24 cellular contexts compared by ENCODE assay signal in the genomic region with DNA sequence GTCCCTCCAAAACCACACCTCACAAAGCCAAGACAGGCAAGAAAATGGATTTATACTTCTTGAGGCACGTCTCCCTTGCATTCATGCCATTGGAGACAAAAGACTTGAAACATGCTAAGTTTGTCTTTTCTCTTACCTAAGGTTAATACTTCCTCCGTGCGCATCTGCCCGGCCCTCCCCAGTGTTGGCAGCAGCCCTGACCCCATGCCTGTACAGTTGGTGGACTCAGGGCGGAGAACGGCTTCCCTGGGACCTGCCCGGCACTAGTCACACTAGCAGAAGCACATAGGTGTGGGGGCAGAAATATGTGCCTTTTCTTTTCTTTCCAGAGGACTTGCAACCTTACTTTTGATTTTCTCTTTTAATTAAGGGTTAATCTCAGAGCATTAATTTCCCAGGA.
"Had no signal": no experiment of that assay in that cellular context is flagged by ENCODE, and none has a peak within 500 bp of the region (broad histone marks: within the 10 kb centered on the region; RNA-seq: fewer than 3 reads in every experiment).

No MANE protein-coding gene starts in this region.

- H3K36me3 ChIP-seq: colonic mucosa, esophagus muscularis mucosa, esophagus squamous epithelium, gastrocnemius medialis, gastroesophageal sphincter, heart left ventricle, heart right ventricle had no signal

- H3K27me3 ChIP-seq: colonic mucosa, esophagus muscularis mucosa, esophagus squamous epithelium, gastrocnemius medialis, gastroesophageal sphincter, heart right ventricle had no signal

- H3K4me1 ChIP-seq: colonic mucosa, foreskin keratinocyte, gastrocnemius medialis, gastroesophageal sphincter had no signal

- ATAC-seq: effector memory CD8-positive, alpha-beta T cell; esophagus mucosa; foreskin keratinocyte; gastrocnemius medialis; gastroesophageal sphincter; heart left ventricle; heart right ventricle had no signal

- H3K4me3 ChIP-seq: colonic mucosa, coronary artery, dorsolateral prefrontal cortex, esophagus muscularis mucosa, esophagus squamous epithelium, gastrocnemius medialis, gastroesophageal sphincter, heart left ventricle, heart right ventricle had no signal

- H3K27me3 Mint-ChIP-seq: dendritic cell treated with granulocyte-macrophage colony-stimulating factor and Interleukin-4, amounts not matched to agents 40 ng/mL and 50 ng/mL, for 4 days had no signal

- H3K27ac Mint-ChIP-seq: dendritic cell treated with granulocyte-macrophage colony-stimulating factor and Interleukin-4, amounts not matched to agents 40 ng/mL and 50 ng/mL, for 4 days; effector memory CD8-positive, alpha-beta T cell; endodermal cell had no signal

- H3K9me3 Mint-ChIP-seq: dendritic cell treated with granulocyte-macrophage colony-stimulating factor and Interleukin-4, amounts not matched to agents 40 ng/mL and 50 ng/mL, for 4 days; effector memory CD8-positive, alpha-beta T cell; endodermal cell had no signal

- H3K9me3 ChIP-seq: colonic mucosa, esophagus muscularis mucosa, esophagus squamous epithelium, gastrocnemius medialis, gastroesophageal sphincter, heart left ventricle, heart right ventricle had no signal

- H3K4me3 Mint-ChIP-seq: dendritic cell treated with granulocyte-macrophage colony-stimulating factor and Interleukin-4, amounts not matched to agents 40 ng/mL and 50 ng/mL, for 4 days; effector memory CD8-positive, alpha-beta T cell; endodermal cell had no signal

- DNase-seq: colonic mucosa; cortex of kidney; dermis blood vessel endothelial cell; dorsolateral prefrontal cortex; effector CD4-positive, alpha-beta T cell; effector CD8-positive, alpha-beta T cell; effector memory CD4-positive, alpha-beta T cell; effector memory CD8-positive, alpha-beta T cell; endodermal cell; esophagus squamous epithelium; foreskin fibroblast; foreskin keratinocyte; foreskin melanocyte; gastrocnemius medialis; glutamatergic neuron; head of caudate nucleus; heart left ventricle; heart right ventricle had no signal

- H3K27ac ChIP-seq: colonic mucosa, coronary artery, dorsolateral prefrontal cortex, epithelial cell of prostate, esophagus muscularis mucosa, esophagus squamous epithelium, foreskin keratinocyte, gastrocnemius medialis, gastroesophageal sphincter, heart left ventricle, heart right ventricle had no signal
